Comparison of ENCODE assay signal across 1 cellular context in genomic region chr2:74427551-74427950, GRCh38.
TF ChIP-seq lines count a peak whose summit lies in the region.

No MANE protein-coding gene starts in this region.

TF ChIP-seq in HepG2, 621 proteins besides CTCF, POLR2A, EP300 and RAD21:
- TF ChIP-seq KDM5A (IDR thresholded peaks at IDR 0.05; ENCODE audit: borderline replicate concordance, low read length) (no peak), THAP11 (CRISPR knock-in tag; IDR thresholded peaks at IDR 0.05) (no peak), MLLT10 (CRISPR knock-in tag; IDR thresholded peaks at IDR 0.05) (no peak), SMYD3 (CRISPR knock-in tag; IDR thresholded peaks at IDR 0.05) (no peak), ZNF329 (CRISPR knock-in tag; IDR thresholded peaks at IDR 0.05; ENCODE audit: low read depth) (no peak), POLR2AphosphoS5 (IDR thresholded peaks at IDR 0.05; ENCODE audit: low read depth, low read length) (peak; percentile 21; the same call in 1 of the 2 replicates)
